Comparison of ENCODE assay signal across 1 cellular context in the genomic region with DNA sequence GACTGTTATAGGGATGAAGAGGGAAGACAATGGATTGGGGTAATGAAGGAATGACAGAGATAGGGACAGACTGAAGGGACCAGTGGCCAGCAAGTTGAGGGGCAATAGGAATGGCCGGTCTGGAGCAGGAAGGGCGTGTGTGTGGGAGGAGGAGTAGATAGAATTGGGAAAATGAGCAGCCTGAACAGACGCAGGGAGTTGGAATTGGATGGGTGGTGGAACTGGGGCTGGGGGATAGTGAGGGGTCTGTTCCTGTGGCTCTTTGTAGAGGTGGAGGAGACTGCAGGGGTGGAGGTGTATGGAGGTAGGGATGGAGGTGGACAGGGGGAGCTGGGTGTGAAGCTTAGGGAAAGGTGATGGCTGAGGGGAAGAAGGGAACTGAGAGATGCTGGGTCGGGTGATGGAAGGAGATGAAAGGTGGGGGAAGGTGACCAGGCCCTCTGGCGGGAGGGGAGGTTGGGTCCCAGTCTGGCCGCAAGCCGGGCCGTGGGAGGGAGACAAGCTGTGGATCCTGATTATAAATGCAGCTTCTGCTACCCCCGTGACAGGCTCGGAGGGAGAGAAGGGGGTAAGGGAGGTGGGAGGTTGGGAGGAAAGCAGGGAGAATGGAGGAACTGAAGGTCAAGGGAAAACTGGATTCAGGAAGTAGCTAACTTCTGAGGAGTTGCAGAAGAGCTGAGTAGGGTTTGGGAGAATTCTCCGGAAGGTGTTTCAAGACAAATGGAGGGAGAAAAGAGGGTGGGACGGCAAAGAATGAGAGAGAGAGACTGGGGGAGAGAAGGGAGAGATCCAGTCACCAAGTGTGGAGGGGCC.
TF ChIP-seq lines count a peak whose summit lies in the region.

No MANE protein-coding gene starts in this region.

TF ChIP-seq in GM12878, 131 proteins besides CTCF, POLR2A, EP300 and RAD21 (continues in another document):
- TF ChIP-seq, protein P1, sequence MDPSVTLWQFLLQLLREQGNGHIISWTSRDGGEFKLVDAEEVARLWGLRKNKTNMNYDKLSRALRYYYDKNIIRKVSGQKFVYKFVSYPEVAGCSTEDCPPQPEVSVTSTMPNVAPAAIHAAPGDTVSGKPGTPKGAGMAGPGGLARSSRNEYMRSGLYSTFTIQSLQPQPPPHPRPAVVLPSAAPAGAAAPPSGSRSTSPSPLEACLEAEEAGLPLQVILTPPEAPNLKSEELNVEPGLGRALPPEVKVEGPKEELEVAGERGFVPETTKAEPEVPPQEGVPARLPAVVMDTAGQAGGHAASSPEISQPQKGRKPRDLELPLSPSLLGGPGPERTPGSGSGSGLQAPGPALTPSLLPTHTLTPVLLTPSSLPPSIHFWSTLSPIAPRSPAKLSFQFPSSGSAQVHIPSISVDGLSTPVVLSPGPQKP (IDR thresholded peaks at IDR 0.05; ENCODE audit: low read depth, low read length) = no peak
- TF ChIP-seq KLF5 (IDR thresholded peaks at IDR 0.05; ENCODE audit: partially characterized antibody) (no peak), JUND (IDR thresholded peaks at IDR 0.05; ENCODE audit: low read depth, low read length) (no peak), TBL1XR1 (IDR thresholded peaks at IDR 0.05; ENCODE audit: low read depth, low read length) (no peak), NRF1 (conservative IDR thresholded peaks at IDR 0.05; ENCODE audit: low read depth, low read length) (no peak), MTA2 (IDR thresholded peaks at IDR 0.05; ENCODE audit: low read depth) (no peak), HDAC6 (IDR thresholded peaks at IDR 0.05; ENCODE audit: unreplicated experiment) (no peak), TARDBP (IDR thresholded peaks at IDR 0.05; ENCODE audit: borderline replicate concordance) (no peak), TAF1 (IDR thresholded peaks at IDR 0.05; ENCODE audit: borderline replicate concordance, low read depth, low read length) (no peak), EGR1 (IDR thresholded peaks at IDR 0.05; ENCODE audit: borderline replicate concordance in 1 of 2, low read depth in 2 of 2, low read length in 2 of 2) (no peak), SPI1 (IDR thresholded peaks at IDR 0.05; ENCODE audit: borderline replicate concordance, insufficient read depth, low read depth, low read length) (peak; percentile 16; the same call in 1 of the 2 replicates), MYC (IDR thresholded peaks at IDR 0.05; ENCODE audit: insufficient read depth, insufficient read length, insufficient replicate concordance, low read length, severe bottlenecking) (no peak), ESRRA (IDR thresholded peaks at IDR 0.05; ENCODE audit: low read length) (no peak), HDGF (IDR thresholded peaks at IDR 0.05) (0 out of 2 replicates have a peak, but pooled peaks have one; percentile 60), SMAD1 (IDR thresholded peaks at IDR 0.05; ENCODE audit: low read depth, partially characterized antibody) (peak; percentile 15), ZNF207 (IDR thresholded peaks at IDR 0.05; ENCODE audit: borderline replicate concordance) (no peak), PML (IDR thresholded peaks at IDR 0.05; ENCODE audit: low read length) (no peak), FOS (IDR thresholded peaks at IDR 0.05; ENCODE audit: borderline replicate concordance, extremely low read depth, insufficient read length) (no peak), RFX5 (IDR thresholded peaks at IDR 0.05; ENCODE audit: low read depth, low read length) (no peak), RB1 (IDR thresholded peaks at IDR 0.05; ENCODE audit: borderline replicate concordance) (no peak), IKZF1 (conservative IDR thresholded peaks at IDR 0.05) (peak; percentile 35; the same call in 1 of the 2 replicates), RELA (IDR thresholded peaks at IDR 0.05; ENCODE audit: borderline replicate concordance, partially characterized antibody) (no peak), ZNF384 (IDR thresholded peaks at IDR 0.05; ENCODE audit: borderline replicate concordance, low read depth, low read length) (no peak), CREB1 (IDR thresholded peaks at IDR 0.05; ENCODE audit: low read depth) (no peak), PAX5 (IDR thresholded peaks at IDR 0.05; ENCODE audit: borderline replicate concordance, low read depth, low read length) (no peak), SREBF1 (IDR thresholded peaks at IDR 0.05; ENCODE audit: low read length) (no peak), KDM1A (IDR thresholded peaks at IDR 0.05; ENCODE audit: borderline replicate concordance) (no peak), RUNX3 (IDR thresholded peaks at IDR 0.05; ENCODE audit: low read length) (no peak), TCF7 (IDR thresholded peaks at IDR 0.05; ENCODE audit: borderline replicate concordance) (no peak)
- TF ChIP-seq, protein P2, sequence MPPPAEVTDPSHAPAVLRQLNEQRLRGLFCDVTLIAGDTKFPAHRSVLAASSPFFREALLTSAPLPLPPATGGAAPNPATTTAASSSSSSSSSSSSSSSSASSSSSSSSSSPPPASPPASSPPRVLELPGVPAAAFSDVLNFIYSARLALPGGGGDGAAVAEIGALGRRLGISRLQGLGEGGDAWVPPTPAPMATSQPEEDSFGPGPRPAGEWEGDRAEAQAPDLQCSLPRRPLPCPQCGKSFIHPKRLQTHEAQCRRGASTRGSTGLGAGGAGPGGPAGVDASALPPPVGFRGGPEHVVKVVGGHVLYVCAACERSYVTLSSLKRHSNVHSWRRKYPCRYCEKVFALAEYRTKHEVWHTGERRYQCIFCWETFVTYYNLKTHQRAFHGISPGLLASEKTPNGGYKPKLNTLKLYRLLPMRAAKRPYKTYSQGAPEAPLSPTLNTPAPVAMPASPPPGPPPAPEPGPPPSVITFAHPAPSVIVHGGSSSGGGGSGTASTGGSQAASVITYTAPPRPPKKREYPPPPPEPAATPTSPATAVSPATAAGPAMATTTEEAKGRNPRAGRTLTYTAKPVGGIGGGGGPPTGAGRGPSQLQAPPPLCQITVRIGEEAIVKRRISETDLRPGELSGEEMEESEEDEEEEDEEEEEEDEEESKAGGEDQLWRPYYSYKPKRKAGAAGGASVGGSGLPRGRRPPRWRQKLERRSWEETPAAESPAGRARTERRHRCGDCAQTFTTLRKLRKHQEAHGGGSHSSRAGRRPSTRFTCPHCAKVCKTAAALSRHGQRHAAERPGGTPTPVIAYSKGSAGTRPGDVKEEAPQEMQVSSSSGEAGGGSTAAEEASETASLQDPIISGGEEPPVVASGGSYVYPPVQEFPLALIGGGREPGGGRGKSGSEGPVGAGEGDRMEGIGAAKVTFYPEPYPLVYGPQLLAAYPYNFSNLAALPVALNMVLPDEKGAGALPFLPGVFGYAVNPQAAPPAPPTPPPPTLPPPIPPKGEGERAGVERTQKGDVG (CRISPR knock-in tag; IDR thresholded peaks at IDR 0.05) = no peak
- TF ChIP-seq, protein P3, sequence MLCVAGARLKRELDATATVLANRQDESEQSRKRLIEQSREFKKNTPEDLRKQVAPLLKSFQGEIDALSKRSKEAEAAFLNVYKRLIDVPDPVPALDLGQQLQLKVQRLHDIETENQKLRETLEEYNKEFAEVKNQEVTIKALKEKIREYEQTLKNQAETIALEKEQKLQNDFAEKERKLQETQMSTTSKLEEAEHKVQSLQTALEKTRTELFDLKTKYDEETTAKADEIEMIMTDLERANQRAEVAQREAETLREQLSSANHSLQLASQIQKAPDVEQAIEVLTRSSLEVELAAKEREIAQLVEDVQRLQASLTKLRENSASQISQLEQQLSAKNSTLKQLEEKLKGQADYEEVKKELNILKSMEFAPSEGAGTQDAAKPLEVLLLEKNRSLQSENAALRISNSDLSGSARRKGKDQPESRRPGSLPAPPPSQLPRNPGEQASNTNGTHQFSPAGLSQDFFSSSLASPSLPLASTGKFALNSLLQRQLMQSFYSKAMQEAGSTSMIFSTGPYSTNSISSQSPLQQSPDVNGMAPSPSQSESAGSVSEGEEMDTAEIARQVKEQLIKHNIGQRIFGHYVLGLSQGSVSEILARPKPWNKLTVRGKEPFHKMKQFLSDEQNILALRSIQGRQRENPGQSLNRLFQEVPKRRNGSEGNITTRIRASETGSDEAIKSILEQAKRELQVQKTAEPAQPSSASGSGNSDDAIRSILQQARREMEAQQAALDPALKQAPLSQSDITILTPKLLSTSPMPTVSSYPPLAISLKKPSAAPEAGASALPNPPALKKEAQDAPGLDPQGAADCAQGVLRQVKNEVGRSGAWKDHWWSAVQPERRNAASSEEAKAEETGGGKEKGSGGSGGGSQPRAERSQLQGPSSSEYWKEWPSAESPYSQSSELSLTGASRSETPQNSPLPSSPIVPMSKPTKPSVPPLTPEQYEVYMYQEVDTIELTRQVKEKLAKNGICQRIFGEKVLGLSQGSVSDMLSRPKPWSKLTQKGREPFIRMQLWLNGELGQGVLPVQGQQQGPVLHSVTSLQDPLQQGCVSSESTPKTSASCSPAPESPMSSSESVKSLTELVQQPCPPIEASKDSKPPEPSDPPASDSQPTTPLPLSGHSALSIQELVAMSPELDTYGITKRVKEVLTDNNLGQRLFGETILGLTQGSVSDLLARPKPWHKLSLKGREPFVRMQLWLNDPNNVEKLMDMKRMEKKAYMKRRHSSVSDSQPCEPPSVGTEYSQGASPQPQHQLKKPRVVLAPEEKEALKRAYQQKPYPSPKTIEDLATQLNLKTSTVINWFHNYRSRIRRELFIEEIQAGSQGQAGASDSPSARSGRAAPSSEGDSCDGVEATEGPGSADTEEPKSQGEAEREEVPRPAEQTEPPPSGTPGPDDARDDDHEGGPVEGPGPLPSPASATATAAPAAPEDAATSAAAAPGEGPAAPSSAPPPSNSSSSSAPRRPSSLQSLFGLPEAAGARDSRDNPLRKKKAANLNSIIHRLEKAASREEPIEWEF (IDR thresholded peaks at IDR 0.05; ENCODE audit: insufficient replicate concordance, low read depth, low read length) = no peak
- TF ChIP-seq, protein P4, sequence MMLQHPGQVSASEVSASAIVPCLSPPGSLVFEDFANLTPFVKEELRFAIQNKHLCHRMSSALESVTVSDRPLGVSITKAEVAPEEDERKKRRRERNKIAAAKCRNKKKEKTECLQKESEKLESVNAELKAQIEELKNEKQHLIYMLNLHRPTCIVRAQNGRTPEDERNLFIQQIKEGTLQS (IDR thresholded peaks at IDR 0.05; ENCODE audit: borderline replicate concordance, extremely low read depth, low read depth, low read length) = no peak
- TF ChIP-seq, protein P5, sequence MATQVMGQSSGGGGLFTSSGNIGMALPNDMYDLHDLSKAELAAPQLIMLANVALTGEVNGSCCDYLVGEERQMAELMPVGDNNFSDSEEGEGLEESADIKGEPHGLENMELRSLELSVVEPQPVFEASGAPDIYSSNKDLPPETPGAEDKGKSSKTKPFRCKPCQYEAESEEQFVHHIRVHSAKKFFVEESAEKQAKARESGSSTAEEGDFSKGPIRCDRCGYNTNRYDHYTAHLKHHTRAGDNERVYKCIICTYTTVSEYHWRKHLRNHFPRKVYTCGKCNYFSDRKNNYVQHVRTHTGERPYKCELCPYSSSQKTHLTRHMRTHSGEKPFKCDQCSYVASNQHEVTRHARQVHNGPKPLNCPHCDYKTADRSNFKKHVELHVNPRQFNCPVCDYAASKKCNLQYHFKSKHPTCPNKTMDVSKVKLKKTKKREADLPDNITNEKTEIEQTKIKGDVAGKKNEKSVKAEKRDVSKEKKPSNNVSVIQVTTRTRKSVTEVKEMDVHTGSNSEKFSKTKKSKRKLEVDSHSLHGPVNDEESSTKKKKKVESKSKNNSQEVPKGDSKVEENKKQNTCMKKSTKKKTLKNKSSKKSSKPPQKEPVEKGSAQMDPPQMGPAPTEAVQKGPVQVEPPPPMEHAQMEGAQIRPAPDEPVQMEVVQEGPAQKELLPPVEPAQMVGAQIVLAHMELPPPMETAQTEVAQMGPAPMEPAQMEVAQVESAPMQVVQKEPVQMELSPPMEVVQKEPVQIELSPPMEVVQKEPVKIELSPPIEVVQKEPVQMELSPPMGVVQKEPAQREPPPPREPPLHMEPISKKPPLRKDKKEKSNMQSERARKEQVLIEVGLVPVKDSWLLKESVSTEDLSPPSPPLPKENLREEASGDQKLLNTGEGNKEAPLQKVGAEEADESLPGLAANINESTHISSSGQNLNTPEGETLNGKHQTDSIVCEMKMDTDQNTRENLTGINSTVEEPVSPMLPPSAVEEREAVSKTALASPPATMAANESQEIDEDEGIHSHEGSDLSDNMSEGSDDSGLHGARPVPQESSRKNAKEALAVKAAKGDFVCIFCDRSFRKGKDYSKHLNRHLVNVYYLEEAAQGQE (IDR thresholded peaks at IDR 0.05; ENCODE audit: low read depth, low read length) = no peak
- TF ChIP-seq, protein P6, sequence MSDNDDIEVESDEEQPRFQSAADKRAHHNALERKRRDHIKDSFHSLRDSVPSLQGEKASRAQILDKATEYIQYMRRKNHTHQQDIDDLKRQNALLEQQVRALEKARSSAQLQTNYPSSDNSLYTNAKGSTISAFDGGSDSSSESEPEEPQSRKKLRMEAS (IDR thresholded peaks at IDR 0.05; ENCODE audit: low read depth, low read length) = no peak
- TF ChIP-seq, protein P7, sequence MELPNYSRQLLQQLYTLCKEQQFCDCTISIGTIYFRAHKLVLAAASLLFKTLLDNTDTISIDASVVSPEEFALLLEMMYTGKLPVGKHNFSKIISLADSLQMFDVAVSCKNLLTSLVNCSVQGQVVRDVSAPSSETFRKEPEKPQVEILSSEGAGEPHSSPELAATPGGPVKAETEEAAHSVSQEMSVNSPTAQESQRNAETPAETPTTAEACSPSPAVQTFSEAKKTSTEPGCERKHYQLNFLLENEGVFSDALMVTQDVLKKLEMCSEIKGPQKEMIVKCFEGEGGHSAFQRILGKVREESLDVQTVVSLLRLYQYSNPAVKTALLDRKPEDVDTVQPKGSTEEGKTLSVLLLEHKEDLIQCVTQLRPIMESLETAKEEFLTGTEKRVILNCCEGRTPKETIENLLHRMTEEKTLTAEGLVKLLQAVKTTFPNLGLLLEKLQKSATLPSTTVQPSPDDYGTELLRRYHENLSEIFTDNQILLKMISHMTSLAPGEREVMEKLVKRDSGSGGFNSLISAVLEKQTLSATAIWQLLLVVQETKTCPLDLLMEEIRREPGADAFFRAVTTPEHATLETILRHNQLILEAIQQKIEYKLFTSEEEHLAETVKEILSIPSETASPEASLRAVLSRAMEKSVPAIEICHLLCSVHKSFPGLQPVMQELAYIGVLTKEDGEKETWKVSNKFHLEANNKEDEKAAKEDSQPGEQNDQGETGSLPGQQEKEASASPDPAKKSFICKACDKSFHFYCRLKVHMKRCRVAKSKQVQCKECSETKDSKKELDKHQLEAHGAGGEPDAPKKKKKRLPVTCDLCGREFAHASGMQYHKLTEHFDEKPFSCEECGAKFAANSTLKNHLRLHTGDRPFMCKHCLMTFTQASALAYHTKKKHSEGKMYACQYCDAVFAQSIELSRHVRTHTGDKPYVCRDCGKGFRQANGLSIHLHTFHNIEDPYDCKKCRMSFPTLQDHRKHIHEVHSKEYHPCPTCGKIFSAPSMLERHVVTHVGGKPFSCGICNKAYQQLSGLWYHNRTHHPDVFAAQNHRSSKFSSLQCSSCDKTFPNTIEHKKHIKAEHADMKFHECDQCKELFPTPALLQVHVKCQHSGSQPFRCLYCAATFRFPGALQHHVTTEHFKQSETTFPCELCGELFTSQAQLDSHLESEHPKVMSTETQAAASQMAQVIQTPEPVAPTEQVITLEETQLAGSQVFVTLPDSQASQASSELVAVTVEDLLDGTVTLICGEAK (IDR thresholded peaks at IDR 0.05; ENCODE audit: borderline replicate concordance) = no peak
- TF ChIP-seq, protein P8, sequence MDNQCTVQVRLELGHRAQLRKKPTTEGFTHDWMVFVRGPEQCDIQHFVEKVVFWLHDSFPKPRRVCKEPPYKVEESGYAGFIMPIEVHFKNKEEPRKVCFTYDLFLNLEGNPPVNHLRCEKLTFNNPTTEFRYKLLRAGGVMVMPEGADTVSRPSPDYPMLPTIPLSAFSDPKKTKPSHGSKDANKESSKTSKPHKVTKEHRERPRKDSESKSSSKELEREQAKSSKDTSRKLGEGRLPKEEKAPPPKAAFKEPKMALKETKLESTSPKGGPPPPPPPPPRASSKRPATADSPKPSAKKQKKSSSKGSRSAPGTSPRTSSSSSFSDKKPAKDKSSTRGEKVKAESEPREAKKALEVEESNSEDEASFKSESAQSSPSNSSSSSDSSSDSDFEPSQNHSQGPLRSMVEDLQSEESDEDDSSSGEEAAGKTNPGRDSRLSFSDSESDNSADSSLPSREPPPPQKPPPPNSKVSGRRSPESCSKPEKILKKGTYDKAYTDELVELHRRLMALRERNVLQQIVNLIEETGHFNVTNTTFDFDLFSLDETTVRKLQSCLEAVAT (IDR thresholded peaks at IDR 0.05) = peak; percentile 58; the same call in 1 of the 2 replicates
